Comparison of ENCODE assay signal across 8 cellular contexts in genomic region chr4:89836031-89836777, GRCh38. TPM values are rescaled to one million over a fixed set of nuclear protein-coding genes. Genes with fewer than 3 reads are reported as not detected.
A peak's percentile ranks its signal among the peaks of the same experiment; 100 is the strongest.
DNase-seq lines count a peak whose midpoint lies in the region; ATAC-seq, FAIRE-seq and TF ChIP-seq lines count a peak whose summit lies in the region.

No MANE protein-coding gene starts in this region.

- H3K36me3 Mint-ChIP-seq in activated CD8-positive, alpha-beta memory T cell treated with anti-CD3 and anti-CD28 coated beads, Interleukin-2, amount 10 ng/mL, durations not matched to agents 7 days and 5 days, result peaks cover 2% of the 10 kb centered on the region
- peaks cover 2% of the 10 kb centered on the region for H3K36me3 Mint-ChIP-seq in astrocyte (ENCODE audit: low read depth, unreplicated experiment)

- FAIRE-seq in astrocyte (lab: Jason Lieb, UNC), result no peak

- peaks cover 15% of the 10 kb centered on the region for H3K4me1 ChIP-seq in astrocyte (ENCODE audit: insufficient read depth, low read length)

- peaks cover 20% of the 10 kb centered on the region for H3K27me3 ChIP-seq in astrocyte (ENCODE audit: insufficient read depth, low read length)

- H3K4me2 ChIP-seq in astrocyte (ENCODE audit: low read length), result peak overlapping the region; percentile 97

- no peaks in the 10 kb centered on the region for H4K20me1 ChIP-seq in astrocyte (ENCODE audit: insufficient read depth, low read length)

- H3K9me3 ChIP-seq in astrocyte (ENCODE audit: insufficient read depth, low read depth, low read length) (no peaks in the 10 kb centered on the region), iPS-18c (ENCODE audit: control insufficient read depth, insufficient read depth, low read length) (no peaks in the 10 kb centered on the region)

- no peaks in the 10 kb centered on the region for H3K79me2 ChIP-seq in astrocyte (ENCODE audit: insufficient read depth, low read length)

- H3K4me3 Mint-ChIP-seq in activated CD8-positive, alpha-beta memory T cell treated with anti-CD3 and anti-CD28 coated beads, Interleukin-2, amount 10 ng/mL, durations not matched to agents 7 days and 5 days, result peak overlapping the region; percentile 33
- H3K4me3 Mint-ChIP-seq in astrocyte (ENCODE audit: unreplicated experiment), result peak overlapping the region; percentile 94

- H3K9me3 Mint-ChIP-seq in activated CD8-positive, alpha-beta memory T cell treated with anti-CD3 and anti-CD28 coated beads, Interleukin-2, amount 10 ng/mL, durations not matched to agents 7 days and 5 days (ENCODE audit: low read depth), result no peaks in the 10 kb centered on the region
- no peaks in the 10 kb centered on the region for H3K9me3 Mint-ChIP-seq in astrocyte (ENCODE audit: unreplicated experiment)

- no peak overlapping the region for H3K27ac ChIP-seq in astrocyte (ENCODE audit: low read depth, low read length)

- peak overlapping the region; percentile 95 for H2AFZ ChIP-seq in astrocyte (ENCODE audit: low read depth, low read length)

- ATAC-seq in activated CD8-positive, alpha-beta memory T cell treated with anti-CD3 and anti-CD28 coated beads, Interleukin-2, amount 10 ng/mL, durations not matched to agents 7 days and 5 days, result no peak
- ATAC-seq in stimulated activated naive CD8-positive, alpha-beta T cell treated with anti-CD3 and anti-CD28 coated beads, Interleukin-15, Interleukin-2, amounts not matched to agents 100 U/mL and 50 U/mL, for 24 hours, result no peak
- no peak for ATAC-seq in HG03039 (IDR thresholded peaks at IDR 0.05; ENCODE audit: unreplicated experiment)

- TF ChIP-seq CTCF in astrocyte (IDR thresholded peaks at IDR 0.05; ENCODE audit: insufficient read depth, low read depth, low read length), result no peak

- no peaks in the 10 kb centered on the region for H3K36me3 ChIP-seq in astrocyte (ENCODE audit: insufficient read depth, low read length)

- peak overlapping the region; percentile 44 for H3K9ac ChIP-seq in astrocyte (ENCODE audit: low read length)

- CTCF ChIA-PET in activated CD8-positive, alpha-beta memory T cell treated with anti-CD3 and anti-CD28 coated beads, Interleukin-2, amount 10 ng/mL, durations not matched to agents 7 days and 5 days (lab: Charles Lee), result no interaction called here

- H3K27ac Mint-ChIP-seq in activated CD8-positive, alpha-beta memory T cell treated with anti-CD3 and anti-CD28 coated beads, Interleukin-2, amount 10 ng/mL, durations not matched to agents 7 days and 5 days, result no peak overlapping the region
- H3K27ac Mint-ChIP-seq in astrocyte (ENCODE audit: unreplicated experiment), result no peak overlapping the region

- H3K4me1 Mint-ChIP-seq in activated CD8-positive, alpha-beta memory T cell treated with anti-CD3 and anti-CD28 coated beads, Interleukin-2, amount 10 ng/mL, durations not matched to agents 7 days and 5 days, result peaks cover 21% of the 10 kb centered on the region
- H3K4me1 Mint-ChIP-seq in astrocyte (ENCODE audit: low read depth, unreplicated experiment), result peaks cover 4% of the 10 kb centered on the region

- H3K4me3 ChIP-seq in astrocyte (ENCODE audit: insufficient read depth, low read depth, low read length) (peak overlapping the region; percentile 67), iPS-18c (ENCODE audit: insufficient read depth, low read depth, low read length) (peak overlapping the region; percentile 80)

- no peak for DNase-seq in activated CD8-positive, alpha-beta memory T cell treated with anti-CD3 and anti-CD28 coated beads, Interleukin-2, amount 10 ng/mL, durations not matched to agents 7 days and 5 days
- DNase-seq in activated CD8-positive, alpha-beta memory T cell treated with anti-CD3 and anti-CD28 coated beads, Interleukin-2, amount 50 U/mL, for 4 hours, result no peak
- DNase-seq in astrocyte (ENCODE audit: low read depth), result no peak
- DNase-seq in stimulated activated naive CD8-positive, alpha-beta T cell treated with anti-CD3 and anti-CD28 coated beads, Interleukin-15, Interleukin-2, amounts not matched to agents 100 U/mL and 50 U/mL, for 24 hours, result peak; percentile 11
- DNase-seq in AG20443 (ENCODE audit: low spot score), result no peak
- DNase-seq in NCI-H2107 treated with DMSO at 0.1 percent for 48 hours (lab: John Stamatoyannopoulos, UW; ENCODE audit: unreplicated experiment), result no peak

- H3K27me3 Mint-ChIP-seq in activated CD8-positive, alpha-beta memory T cell treated with anti-CD3 and anti-CD28 coated beads, Interleukin-2, amount 10 ng/mL, durations not matched to agents 7 days and 5 days, result peaks cover 68% of the 10 kb centered on the region
- no peaks in the 10 kb centered on the region for H3K27me3 Mint-ChIP-seq in astrocyte (ENCODE audit: low read depth, unreplicated experiment)

RNA-seq across cellular contexts. Expression of gene SNCA, which starts 0.8 kb away (rescaled TPM):
- total RNA-seq in activated CD8-positive, alpha-beta memory T cell treated with anti-CD3 and anti-CD28 coated beads, Interleukin-2, amount 10 ng/mL, durations not matched to agents 7 days and 5 days, result 1 to 10 TPM; 1.6 to 2.0 TPM
- total RNA-seq in astrocyte, result 25.1 and 27.3 TPM in 2 replicates

RNA-seq across cellular contexts. Expression of gene MMRN1, which starts 58.5 kb away (rescaled TPM):
- total RNA-seq in activated CD8-positive, alpha-beta memory T cell treated with anti-CD3 and anti-CD28 coated beads, Interleukin-2, amount 10 ng/mL, durations not matched to agents 7 days and 5 days, result under 1 TPM; 0.16 to 0.23 TPM
- total RNA-seq in astrocyte, result 0.17 and 0.34 TPM in 2 replicates
